In the genomic region with DNA sequence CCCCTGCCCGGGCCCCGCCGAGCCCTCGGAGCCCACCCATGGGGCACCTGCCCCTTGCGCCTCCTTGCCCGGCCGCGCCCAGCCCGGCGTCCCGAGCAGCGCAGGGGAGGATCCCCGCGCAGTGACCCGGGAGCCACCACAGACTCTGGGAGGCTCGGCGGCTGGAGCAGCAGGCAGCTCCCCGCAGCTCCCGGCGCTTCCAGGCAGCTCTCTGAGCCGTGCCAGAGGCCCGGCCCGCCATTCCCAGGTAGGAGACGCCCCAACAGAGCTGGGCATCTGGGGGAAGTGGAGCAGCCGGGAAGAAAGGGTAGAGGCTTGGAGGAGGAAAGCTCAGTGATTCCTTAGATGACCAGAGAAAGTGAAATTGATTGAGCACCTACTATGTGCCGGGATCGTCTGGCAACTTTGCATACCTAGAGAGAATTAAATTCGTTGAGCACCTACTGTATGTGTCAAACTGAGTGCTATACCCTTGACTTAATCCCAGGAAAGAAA, we compare ENCODE assay signal across 10 cellular contexts. TPM values are rescaled to one million over a fixed set of nuclear protein-coding genes. Genes with fewer than 3 reads are reported as not detected.
DNase-seq lines count a peak whose midpoint lies in the region; TF ChIP-seq lines count a peak whose summit lies in the region.
"Had no signal": no experiment of that assay in that cellular context is flagged by ENCODE, and none has a peak within 500 bp of the region (broad histone marks: within the 10 kb centered on the region; RNA-seq: fewer than 3 reads in every experiment).

No MANE protein-coding gene starts in this region.

- H3K36me3 Mint-ChIP-seq in neural progenitor cell: no peaks in the 10 kb centered on the region

- H3K36me3 ChIP-seq in BE2C (no peaks in the 10 kb centered on the region), esophagus squamous epithelium (no peaks in the 10 kb centered on the region), neural progenitor cell (no peaks in the 10 kb centered on the region), WERI-Rb-1 (no peaks in the 10 kb centered on the region)

- peak overlapping the region; percentile 96 for H3K4me2 ChIP-seq in neural progenitor cell

- no peak overlapping the region for H3K27ac Mint-ChIP-seq in neural progenitor cell
- H3K27ac Mint-ChIP-seq: progenitor cell of endocrine pancreas had no signal

- peaks cover 24% of the 10 kb centered on the region for H3F3A ChIP-seq in neural progenitor cell (ENCODE audit: low read depth)

- intact Hi-C loops in esophagus squamous epithelium (cut with DNase I): no loop called here

- H3K79me2 ChIP-seq in neural progenitor cell (ENCODE audit: low read depth): no peaks in the 10 kb centered on the region

- H3K9me3 Mint-ChIP-seq in neural progenitor cell: no peaks in the 10 kb centered on the region

- no peak for TF ChIP-seq POLR2A in esophagus squamous epithelium (IDR thresholded peaks at IDR 0.05)

- peaks cover 24% of the 10 kb centered on the region for H3K27me3 ChIP-seq in BE2C
- peaks cover 0 to 86% (median 0%) of the 10 kb centered on the region in 4 donors for H3K27me3 ChIP-seq in esophagus squamous epithelium
- peaks cover 65% of the 10 kb centered on the region for H3K27me3 ChIP-seq in neural progenitor cell
- H3K27me3 ChIP-seq in WERI-Rb-1 (ENCODE audit: insufficient read depth, low read depth, severe bottlenecking): peaks cover 53% of the 10 kb centered on the region

- no peak overlapping the region for H2AFZ ChIP-seq in neural progenitor cell (replicated peaks)

- H3K27ac ChIP-seq in esophagus squamous epithelium: peak overlapping the region in 1 of 4 donors; percentile 63
- no peak overlapping the region for H3K27ac ChIP-seq in neural progenitor cell
- no peak overlapping the region for H3K27ac ChIP-seq in substantia nigra (ENCODE audit: low read depth, low read length, poor library complexity, severe bottlenecking)
- H3K27ac ChIP-seq in WERI-Rb-1: no peak overlapping the region

- H3K4me3 ChIP-seq in BE2C (ENCODE audit: low read depth, low read length) (peak overlapping the region; percentile 64), esophagus squamous epithelium (peak overlapping the region; percentile 29 to 74 (median 50)), neural progenitor cell (peak overlapping the region; percentile 66), WERI-Rb-1 (ENCODE audit: low read depth, low read length) (no peak overlapping the region; the same call in 1 of the 2 replicates)

- H3K27me3 Mint-ChIP-seq in neural progenitor cell (ENCODE audit: insufficient read depth, low read depth): peaks cover 45% of the 10 kb centered on the region

- no peak overlapping the region for H3K9ac ChIP-seq in neural progenitor cell

- peaks cover 12% of the 10 kb centered on the region for H3K4me1 Mint-ChIP-seq in neural progenitor cell

- H3K4me1 ChIP-seq in BE2C (peaks cover 2% of the 10 kb centered on the region; the same call in 1 of the 2 replicates), esophagus squamous epithelium (peaks cover 9 to 42% (median 13%) of the 10 kb centered on the region in 3 donors), neural progenitor cell (peaks cover 9% of the 10 kb centered on the region)

- WGBS in esophagus squamous epithelium, 2 donors: 18 to 27% methylated on average over 3 to 5 of the region's 28 CpGs

- DNase-seq in BE2C (peak; percentile 48), HuH-7.5 (ENCODE audit: low spot score) (peak; percentile 34), esophagus squamous epithelium (lab: John Stamatoyannopoulos, UW) (no peak), neural progenitor cell (ENCODE audit: low spot score) (peak; percentile 68), substantia nigra (lab: John Stamatoyannopoulos, UW) (no peak), WERI-Rb-1 (no peak), GOT3 (lab: John Stamatoyannopoulos, UW) (no peak)
- no peak for DNase-seq in stimulated activated CD4-positive, alpha-beta T cell treated with anti-CD3 and anti-CD28 coated beads, Interleukin-1b, Interleukin-23, amount 100 ng/mL, for 48 hours
- DNase-seq: NCI-H2029 treated with DMSO at 0.1 percent for 48 hours had no signal

- peaks cover 16% of the 10 kb centered on the region for H4K20me1 ChIP-seq in neural progenitor cell (ENCODE audit: low read depth)

- H3K9me3 ChIP-seq in BE2C: no peaks in the 10 kb centered on the region
- H3K9me3 ChIP-seq in esophagus squamous epithelium: no peaks in the 10 kb centered on the region
- no peaks in the 10 kb centered on the region for H3K9me3 ChIP-seq in neural progenitor cell (ENCODE audit: low read depth)
- no peaks in the 10 kb centered on the region for H3K9me3 ChIP-seq in WERI-Rb-1 (ENCODE audit: severe bottlenecking)

- H3K4me3 Mint-ChIP-seq in neural progenitor cell: peak overlapping the region; percentile 54

- TF ChIP-seq CTCF in BE2C (IDR thresholded peaks at IDR 0.05; ENCODE audit: low read depth, low read length): no peak
- no peak for TF ChIP-seq CTCF in esophagus squamous epithelium (IDR thresholded peaks at IDR 0.05)
- TF ChIP-seq CTCF in neural progenitor cell (IDR thresholded peaks at IDR 0.05): no peak
- no peak for TF ChIP-seq CTCF in WERI-Rb-1 (IDR thresholded peaks at IDR 0.05; ENCODE audit: low read depth, low read length)

RNA-seq across cellular contexts. Expression of a gene that starts 0.7 kb away (rescaled TPM):
- polyA plus RNA-seq in BE2C (2012; ENCODE audit: insufficient read depth, insufficient read length, low read depth): not detected
- total RNA-seq in esophagus squamous epithelium: under 1 TPM in 3 of 4 donors, not detected in 1; 0.06 to 0.26 (median 0.19) TPM
- 0.04 and 0.19 TPM in 2 replicates for total RNA-seq in neural progenitor cell (ENCODE audit: low replicate concordance)

Comparison
In these comparisons a context has a peak if more than half of its experiments do, and no peak if none do; other contexts are left out.
1. DNase-seq: peak in BE2C (single experiment), HuH-7.5 (single experiment) and neural progenitor cell (single experiment); none in esophagus squamous epithelium (single experiment), substantia nigra (0 of 49), stimulated activated CD4-positive, alpha-beta T cell treated with anti-CD3 and anti-CD28 coated beads, Interleukin-1b, Interleukin-23, amount 100 ng/mL, for 48 hours (single experiment), WERI-Rb-1 (single experiment) and GOT3 (single experiment).